In the genomic region with DNA sequence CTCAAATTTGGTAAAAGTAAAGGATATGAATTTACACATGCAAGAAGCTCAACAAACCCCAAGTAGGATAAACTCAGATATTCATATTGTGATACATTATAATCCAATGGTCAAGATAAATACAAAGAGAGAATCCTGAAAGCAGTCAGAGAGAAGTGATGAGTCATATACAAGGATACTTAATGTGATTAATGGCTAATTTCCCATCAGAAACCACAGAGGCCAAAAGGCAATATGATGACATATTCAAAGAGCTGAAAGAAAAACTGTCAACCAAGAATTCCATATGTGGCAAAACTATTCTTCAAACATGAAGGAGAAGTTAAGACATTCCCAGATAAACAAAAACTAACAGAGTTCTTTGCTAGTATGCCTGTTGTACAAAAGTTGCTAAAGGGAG, we compare ENCODE assay signal across 19 cellular contexts. TPM values are rescaled to one million over a fixed set of nuclear protein-coding genes. Genes with fewer than 3 reads are reported as not detected.
DNase-seq lines count a peak whose midpoint lies in the region; ATAC-seq and TF ChIP-seq lines count a peak whose summit lies in the region.
"Had no signal": no experiment of that assay in that cellular context is flagged by ENCODE, and none has a peak within 500 bp of the region (broad histone marks: within the 10 kb centered on the region; RNA-seq: fewer than 3 reads in every experiment).

No MANE protein-coding gene starts in this region.

- H3K4me3 ChIP-seq in astrocyte of the cerebellum (ENCODE audit: low read depth, low read length): no peak overlapping the region
- H3K4me3 ChIP-seq: left lung had no signal

- TF ChIP-seq CTCF in astrocyte of the cerebellum (IDR thresholded peaks at IDR 0.05; ENCODE audit: low read depth, low read length, missing control alignments): no peak
- TF ChIP-seq CTCF in foreskin keratinocyte (conservative IDR thresholded peaks at IDR 0.05): no peak
- no peak for TF ChIP-seq CTCF in progenitor cell of endocrine pancreas (IDR thresholded peaks at IDR 0.05; ENCODE audit: unreplicated experiment)

- H3K4me3 Mint-ChIP-seq in progenitor cell of endocrine pancreas (ENCODE audit: low read depth): no peak overlapping the region
- H3K4me3 Mint-ChIP-seq: activated B cell treated with CpG ODN at 0.5 μM for 24 hours, naive B cell had no signal

- no peaks in the 10 kb centered on the region for H3K27me3 Mint-ChIP-seq in progenitor cell of endocrine pancreas
- H3K27me3 Mint-ChIP-seq: activated B cell treated with CpG ODN at 0.5 μM for 24 hours had no signal

- H3K36me3 Mint-ChIP-seq in progenitor cell of endocrine pancreas (ENCODE audit: insufficient read depth): peaks cover 6% of the 10 kb centered on the region
- H3K36me3 Mint-ChIP-seq: naive B cell had no signal

- ATAC-seq in foreskin keratinocyte: peak; percentile 33
- ATAC-seq in GM18873 (IDR thresholded peaks at IDR 0.05; ENCODE audit: low FRiP score, unreplicated experiment): no peak
- ATAC-seq: left lung had no signal

- no peak overlapping the region for H3K27ac Mint-ChIP-seq in progenitor cell of endocrine pancreas
- H3K27ac Mint-ChIP-seq: activated B cell treated with CpG ODN at 0.5 μM for 24 hours, naive B cell had no signal

- H3K4me1 ChIP-seq in foreskin keratinocyte: peaks cover 7% of the 10 kb centered on the region
- H3K4me1 ChIP-seq: BE2C had no signal

- no peak overlapping the region for H3K27ac ChIP-seq in foreskin keratinocyte
- H3K27ac ChIP-seq: left lung had no signal

- peaks cover 17% of the 10 kb centered on the region for H3K9me3 Mint-ChIP-seq in progenitor cell of endocrine pancreas (ENCODE audit: low read depth)
- H3K9me3 Mint-ChIP-seq: activated B cell treated with CpG ODN at 0.5 μM for 24 hours had no signal

- in situ Hi-C loops in astrocyte of the cerebellum (cut with HindIII; ENCODE audit: low sequenced_read_pairs): no loop called here

- DNase-seq in AG08396 (ENCODE audit: low spot score) (peak; percentile 45), HCEC 1CT (peak; percentile 95), astrocyte of the cerebellum (ENCODE audit: low read depth) (peak; percentile 54), foreskin keratinocyte (peak in 1 of 2 donors; percentile 72), DMS79 (lab: John Stamatoyannopoulos, UW) (no peak), NCI-H748 (lab: John Stamatoyannopoulos, UW; ENCODE audit: unreplicated experiment) (no peak), progenitor cell of endocrine pancreas (ENCODE audit: low spot score, unreplicated experiment) (no peak)
- DNase-seq: activated B cell treated with CpG ODN at 0.5 μM for 24 hours, BE2C, DND-41, hypothalamus, left lung, naive B cell, NCI-H1048, OCI-M1, posterior cingulate gyrus had no signal

- no peaks in the 10 kb centered on the region for H3K27me3 ChIP-seq in foreskin keratinocyte
- H3K27me3 ChIP-seq: BE2C, left lung had no signal

- no peaks in the 10 kb centered on the region for H3K4me1 Mint-ChIP-seq in progenitor cell of endocrine pancreas (ENCODE audit: low read depth)

RNA-seq across cellular contexts. Expression of a gene that starts 19.5 kb away (rescaled TPM):
- total RNA-seq in foreskin keratinocyte: 24.0 and 31.5 TPM in 2 replicates
- polyA plus RNA-seq in foreskin keratinocyte: 18.0 and 22.7 TPM in 2 replicates
- 2.3 and 4.1 TPM in 2 replicates for total RNA-seq in progenitor cell of endocrine pancreas

RNA-seq across cellular contexts. Expression of a gene that starts 33.2 kb away (rescaled TPM):
- not detected in 2 replicates for total RNA-seq in foreskin keratinocyte
- polyA plus RNA-seq in foreskin keratinocyte: not detected in 2 replicates
- not detected in 2 replicates for total RNA-seq in progenitor cell of endocrine pancreas
- total RNA-seq: activated B cell treated with CpG ODN at 0.5 μM for 24 hours, cardiac septum, left lung, subcutaneous adipose tissue had no signal

RNA-seq across cellular contexts. Expression of a gene that starts 46.7 kb away (rescaled TPM):
- total RNA-seq in foreskin keratinocyte (42.7 and 46.8 TPM in 2 replicates), progenitor cell of endocrine pancreas (50.2 and 52.4 TPM in 2 replicates)
- polyA plus RNA-seq in foreskin keratinocyte: 9.3 and 11.1 TPM in 2 replicates

Comparison
In these comparisons a context has a peak if more than half of its experiments do, and no peak if none do; other contexts are left out.
1. DNase-seq: peak in AG08396 (single experiment), HCEC 1CT (single experiment) and astrocyte of the cerebellum (single experiment); none in DMS79 (single experiment), NCI-H748 (single experiment) and progenitor cell of endocrine pancreas (single experiment).